ENCODE assay signal across 1 cellular context in the genomic region with DNA sequence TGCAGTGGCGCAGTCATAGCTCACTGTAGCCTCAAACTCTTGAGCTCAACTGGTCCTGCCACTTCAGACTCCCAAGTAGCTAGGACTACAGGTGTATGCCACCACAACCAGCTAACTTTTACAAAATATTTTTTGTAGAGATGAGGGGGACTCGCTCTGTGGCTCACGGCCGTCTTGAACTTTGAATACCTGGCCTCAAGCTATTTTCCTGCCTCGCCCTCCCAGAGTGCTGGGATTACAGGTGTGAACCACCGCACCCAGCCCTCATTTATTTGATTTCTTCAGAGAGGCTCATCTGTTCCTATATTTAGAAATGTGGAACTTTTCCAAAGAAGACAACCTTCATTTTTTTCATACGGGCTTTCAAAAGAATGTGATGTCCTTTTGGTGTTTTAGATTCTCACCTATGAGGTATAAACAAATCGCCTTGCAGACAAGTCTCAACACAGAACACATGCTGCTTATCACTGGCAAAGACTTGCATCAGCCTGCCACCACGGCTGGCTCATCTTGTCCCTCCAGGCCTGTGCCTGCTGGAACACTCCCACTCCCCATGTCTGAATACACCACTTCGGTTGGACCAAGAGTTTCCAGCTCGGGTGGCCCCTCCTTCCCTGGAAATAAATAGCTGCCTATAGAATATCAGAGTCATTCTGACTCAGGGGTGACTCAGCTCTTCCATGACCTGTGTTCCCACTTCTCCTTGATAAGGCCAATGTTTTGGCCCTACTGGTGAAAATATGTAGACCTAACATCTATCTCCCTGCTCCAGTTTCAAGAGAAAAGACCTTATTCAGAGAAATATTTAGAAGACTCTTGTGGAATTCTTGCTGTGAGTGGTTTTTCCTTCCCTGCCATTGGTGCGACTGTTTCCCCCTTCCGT.
TF ChIP-seq lines count a peak whose summit lies in the region.

No MANE protein-coding gene starts in this region.

TF ChIP-seq in HEK293, 187 proteins besides CTCF, POLR2A, EP300 and RAD21 (continued from another document):
- TF ChIP-seq, protein P1, sequence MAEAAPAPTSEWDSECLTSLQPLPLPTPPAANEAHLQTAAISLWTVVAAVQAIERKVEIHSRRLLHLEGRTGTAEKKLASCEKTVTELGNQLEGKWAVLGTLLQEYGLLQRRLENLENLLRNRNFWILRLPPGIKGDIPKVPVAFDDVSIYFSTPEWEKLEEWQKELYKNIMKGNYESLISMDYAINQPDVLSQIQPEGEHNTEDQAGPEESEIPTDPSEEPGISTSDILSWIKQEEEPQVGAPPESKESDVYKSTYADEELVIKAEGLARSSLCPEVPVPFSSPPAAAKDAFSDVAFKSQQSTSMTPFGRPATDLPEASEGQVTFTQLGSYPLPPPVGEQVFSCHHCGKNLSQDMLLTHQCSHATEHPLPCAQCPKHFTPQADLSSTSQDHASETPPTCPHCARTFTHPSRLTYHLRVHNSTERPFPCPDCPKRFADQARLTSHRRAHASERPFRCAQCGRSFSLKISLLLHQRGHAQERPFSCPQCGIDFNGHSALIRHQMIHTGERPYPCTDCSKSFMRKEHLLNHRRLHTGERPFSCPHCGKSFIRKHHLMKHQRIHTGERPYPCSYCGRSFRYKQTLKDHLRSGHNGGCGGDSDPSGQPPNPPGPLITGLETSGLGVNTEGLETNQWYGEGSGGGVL (tag by site-specific recombination; IDR thresholded peaks at IDR 0.05), result peak; percentile 48
- 0 out of 2 replicates have a peak, but pooled peaks have one; percentile 19 for TF ChIP-seq ZBTB21 (tag by site-specific recombination; IDR thresholded peaks at IDR 0.05)
- no peak for TF ChIP-seq PRDM1 (tag by site-specific recombination; IDR thresholded peaks at IDR 0.05)
- TF ChIP-seq SP7 (tag by site-specific recombination; IDR thresholded peaks at IDR 0.05), result peak; percentile 73
- peak; percentile 61; the same call in 1 of the 2 replicates for TF ChIP-seq ZNF600 (tag by site-specific recombination; IDR thresholded peaks at IDR 0.05)
- peak; percentile 63 for TF ChIP-seq SP3 (tag by site-specific recombination; IDR thresholded peaks at IDR 0.05)
- TF ChIP-seq ZNF629 (tag by site-specific recombination; IDR thresholded peaks at IDR 0.05), result peak; percentile 58
- peak; percentile 61; the same call in 1 of the 2 replicates for TF ChIP-seq ZNF660 (tag by site-specific recombination; IDR thresholded peaks at IDR 0.05)
